Comparison of ENCODE assay signal across 8 cellular contexts in the genomic region with DNA sequence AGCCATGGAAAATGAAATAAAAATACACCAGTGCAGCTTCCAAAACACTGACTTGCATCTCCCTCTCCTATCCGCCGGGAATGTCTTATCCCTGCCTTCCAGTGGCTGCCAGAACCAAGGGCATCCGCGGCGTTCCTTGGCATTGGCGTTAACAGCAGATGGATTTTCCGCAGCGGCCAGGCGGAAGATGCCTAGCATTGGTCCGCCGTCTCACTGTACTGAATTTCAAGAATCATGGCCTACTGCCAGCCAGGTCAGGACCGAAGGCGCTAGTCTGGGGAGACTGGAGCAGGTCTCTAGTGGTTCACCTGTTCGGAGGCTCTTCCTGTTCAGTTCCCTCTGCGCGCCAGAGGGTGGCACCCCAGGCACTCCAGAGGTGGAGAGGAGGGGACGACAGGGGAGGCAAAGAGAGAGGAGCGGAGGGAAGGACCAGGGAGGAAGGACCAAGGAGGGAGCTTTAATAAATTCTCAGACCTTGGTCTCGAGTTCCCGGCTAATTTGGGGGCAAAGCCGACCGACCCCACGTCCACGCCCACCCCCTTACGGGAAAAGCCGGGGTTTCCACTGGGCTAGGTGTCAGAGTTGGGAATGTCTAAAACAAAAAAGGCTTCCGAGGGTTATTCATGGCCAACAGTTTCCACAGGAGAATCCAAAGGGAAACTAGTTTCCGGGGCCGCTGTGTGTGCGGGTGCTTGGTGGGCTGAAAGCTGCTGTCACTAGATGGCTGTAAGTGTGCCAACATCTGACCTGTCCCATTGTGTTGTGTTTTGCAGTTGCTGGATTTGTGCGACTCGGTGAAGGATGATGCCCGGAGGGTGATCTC. TPM values are rescaled to one million over a fixed set of nuclear protein-coding genes. Genes with fewer than 3 reads are reported as not detected.
A peak's percentile ranks its signal among the peaks of the same experiment; 100 is the strongest.
DNase-seq lines count a peak whose midpoint lies in the region; ATAC-seq and TF ChIP-seq lines count a peak whose summit lies in the region.

No MANE protein-coding gene starts in this region.

- H4K20me1 ChIP-seq in Loucy (ENCODE audit: insufficient read depth, low read length, poor library complexity, severe bottlenecking) (peaks cover 9% of the 10 kb centered on the region), neural progenitor cell (ENCODE audit: low read depth) (peaks cover 12% of the 10 kb centered on the region)

- H2AFZ ChIP-seq in Loucy (ENCODE audit: low read length) (no peak overlapping the region), neural progenitor cell (replicated peaks) (peak overlapping the region; percentile 7)

- H3K9me3 Mint-ChIP-seq in neural progenitor cell = no peaks in the 10 kb centered on the region

- intact Hi-C loops in testis (cut with DNase I; ENCODE audit: low total_unique reads) = no loop called here

- H3F3A ChIP-seq in Loucy (ENCODE audit: low read depth) (no peaks in the 10 kb centered on the region), neural progenitor cell (ENCODE audit: low read depth) (peaks cover 38% of the 10 kb centered on the region)

- H3K4me1 ChIP-seq in ES-I3 (ENCODE audit: insufficient read depth, low read length) (no peaks in the 10 kb centered on the region), Loucy (ENCODE audit: insufficient read depth, low read length, poor library complexity, severe bottlenecking) (peaks cover 8% of the 10 kb centered on the region), SJCRH30 (no peaks in the 10 kb centered on the region), gastroesophageal sphincter (peaks cover 0 to 53% (median 16%) of the 10 kb centered on the region in 3 donors), neural progenitor cell (peaks cover 17% of the 10 kb centered on the region), testis (peaks cover 6% of the 10 kb centered on the region)

- H3K9ac ChIP-seq in ES-I3 (ENCODE audit: low read depth, low read length) (peak overlapping the region; percentile 67; the same call in 1 of the 2 replicates), Loucy (ENCODE audit: low read depth, low read length, poor library complexity, severe bottlenecking) (no peak overlapping the region), neural progenitor cell (no peak overlapping the region)

- TF ChIP-seq EP300 in gastroesophageal sphincter (IDR thresholded peaks at IDR 0.05) = no peak

- TF ChIP-seq CTCF in Loucy (conservative IDR thresholded peaks at IDR 0.05; ENCODE audit: low read length) = peak; percentile 88
- peak in 3 of 4 experiments; percentile 79 to 96 (median 85) for TF ChIP-seq CTCF in gastroesophageal sphincter (IDR thresholded peaks at IDR 0.05)
- TF ChIP-seq CTCF in neural progenitor cell (IDR thresholded peaks at IDR 0.05) = peak; percentile 80
- TF ChIP-seq CTCF in testis (IDR thresholded peaks at IDR 0.05) = peak; percentile 59 to 76 (median 73)

- H3K27me3 ChIP-seq in Loucy (ENCODE audit: insufficient read depth, low read length, poor library complexity, severe bottlenecking) = no peaks in the 10 kb centered on the region
- H3K27me3 ChIP-seq in SJCRH30 = no peaks in the 10 kb centered on the region
- peaks cover 79% of the 10 kb centered on the region for H3K27me3 ChIP-seq in gastroesophageal sphincter
- peaks cover 42% of the 10 kb centered on the region for H3K27me3 ChIP-seq in neural progenitor cell
- H3K27me3 ChIP-seq in testis = no peaks in the 10 kb centered on the region

- H3K27ac ChIP-seq in SJCRH30 (no peak overlapping the region), gastroesophageal sphincter (peak overlapping the region in 1 of 4 donors; percentile 59), neural progenitor cell (no peak overlapping the region), testis (no peak overlapping the region)

- H3K9me2 ChIP-seq in Loucy (replicated peaks; ENCODE audit: low read depth, low read length) = no peaks in the 10 kb centered on the region

- H3K27ac Mint-ChIP-seq in neural progenitor cell = no peak overlapping the region

- H3K4me2 ChIP-seq in Loucy (ENCODE audit: low read depth, low read length, poor library complexity, severe bottlenecking) (no peak overlapping the region), neural progenitor cell (peak overlapping the region; percentile 92)

- H3K36me3 Mint-ChIP-seq in neural progenitor cell = no peaks in the 10 kb centered on the region

- peak; percentile 41 for ATAC-seq in gastroesophageal sphincter
- ATAC-seq in HG02884 (IDR thresholded peaks at IDR 0.05; ENCODE audit: unreplicated experiment) = no peak

- peaks cover 17% of the 10 kb centered on the region for H3K4me1 Mint-ChIP-seq in neural progenitor cell

- H3K4me3 Mint-ChIP-seq in neural progenitor cell = peak overlapping the region; percentile 84

- no peak overlapping the region for H3K4me3 ChIP-seq in Loucy (ENCODE audit: low read length, poor library complexity, severe bottlenecking)
- H3K4me3 ChIP-seq in SJCRH30 = no peak overlapping the region
- peak overlapping the region in 1 of 2 donors; percentile 88 for H3K4me3 ChIP-seq in gastroesophageal sphincter
- peak overlapping the region; percentile 95 for H3K4me3 ChIP-seq in neural progenitor cell
- peak overlapping the region in 1 of 2 donors; percentile 77 for H3K4me3 ChIP-seq in testis

- peaks cover 38% of the 10 kb centered on the region for H3K27me3 Mint-ChIP-seq in neural progenitor cell (ENCODE audit: insufficient read depth, low read depth)

- WGBS in gastroesophageal sphincter (ENCODE audit: low coverage in 1 of 2), 2 donors = 9 to 16% methylated on average over 7 to 17 of the region's 33 CpGs
- WGBS in testis, 2 donors = 3 to 5% methylated on average over 19 to 33 of the region's 33 CpGs

- H3K79me2 ChIP-seq in Loucy (ENCODE audit: insufficient read depth, low read length) (peaks cover 13% of the 10 kb centered on the region), neural progenitor cell (ENCODE audit: low read depth) (peaks cover 12% of the 10 kb centered on the region)

- H3K36me3 ChIP-seq in ES-I3 (ENCODE audit: insufficient read depth, low read length) (no peaks in the 10 kb centered on the region), Loucy (ENCODE audit: insufficient read depth, low read length) (no peaks in the 10 kb centered on the region), SJCRH30 (no peaks in the 10 kb centered on the region), gastroesophageal sphincter (no peaks in the 10 kb centered on the region), neural progenitor cell (no peaks in the 10 kb centered on the region), testis (ENCODE audit: low read depth, missing control alignments) (no peaks in the 10 kb centered on the region)

- TF ChIP-seq POLR2A in gastroesophageal sphincter (IDR thresholded peaks at IDR 0.05) = no peak
- TF ChIP-seq POLR2A in testis (IDR thresholded peaks at IDR 0.05) = no peak

- H3K9me3 ChIP-seq in ES-I3 (ENCODE audit: control insufficient read depth, insufficient read depth, low read length) (no peaks in the 10 kb centered on the region), Loucy (ENCODE audit: insufficient read depth, low read depth, low read length) (no peaks in the 10 kb centered on the region), SJCRH30 (replicated peaks) (no peaks in the 10 kb centered on the region), gastroesophageal sphincter (peaks cover 0 to 7% (median 0%) of the 10 kb centered on the region in 3 donors), neural progenitor cell (ENCODE audit: low read depth) (no peaks in the 10 kb centered on the region), testis (no peaks in the 10 kb centered on the region)

- DNase-seq in SJCRH30 (peak; percentile 77 to 85), neural progenitor cell (ENCODE audit: low spot score) (peak; percentile 87), testis (peak; percentile 77)
- peak; percentile 71 for DNase-seq in activated naive CD4-positive, alpha-beta T cell treated with Interleukin-2 at 50 U/mL for 16 hours

RNA-seq across cellular contexts. Expression of a gene that starts 3.7 kb away (rescaled TPM):
- 13.7 and 16.4 TPM in 2 replicates for total RNA-seq in SJCRH30 (2014; rRNA removed; shearing (Covaris generic))
- total RNA-seq in gastroesophageal sphincter (100 to 1,000 TPM in 1 of 4 donors, 10 to 100 TPM in 2, 1 to 10 TPM in 1; 8.5 to 120 (median 41.7) TPM), neural progenitor cell (ENCODE audit: low replicate concordance) (46.9 and 54.9 TPM in 2 replicates), testis (10 to 100 TPM; 29.3 to 41.7 TPM)
- 26.4 TPM for polyA plus RNA-seq in testis (ENCODE audit: insufficient read depth, low read depth, low replicate concordance)
